23 cellular contexts compared by ENCODE assay signal in genomic region chrX:139825618-139826017, GRCh38.
A peak's percentile ranks its signal among the peaks of the same experiment; 100 is the strongest.
DNase-seq lines count a peak whose midpoint lies in the region; ATAC-seq and TF ChIP-seq lines count a peak whose summit lies in the region.
"Had no signal": no experiment of that assay in that cellular context is flagged by ENCODE, and none has a peak within 500 bp of the region (broad histone marks: within the 10 kb centered on the region; RNA-seq: fewer than 3 reads in every experiment).

No MANE protein-coding gene starts in this region.

- H3K4me1 ChIP-seq in SJSA1 (replicated peaks), result peaks cover 46% of the 10 kb centered on the region
- peaks cover 39% of the 10 kb centered on the region for H3K4me1 ChIP-seq in osteoblast (ENCODE audit: insufficient read depth, low read length)
- H3K4me1 ChIP-seq in body of pancreas, result peaks cover 19% of the 10 kb centered on the region
- H3K4me1 ChIP-seq: testis, uterus had no signal

- H3K4me2 ChIP-seq in osteoblast (ENCODE audit: insufficient read depth, low read length), result peak overlapping the region; percentile 50
- H3K4me2 ChIP-seq: KMS-11 had no signal

- no peaks in the 10 kb centered on the region for H3K27me3 Mint-ChIP-seq in HFFc6 (ENCODE audit: insufficient read depth)
- no peaks in the 10 kb centered on the region for H3K27me3 Mint-ChIP-seq in activated T-cell treated with anti-CD3 and anti-CD28 coated beads, Interleukin-2, amount 50 U/mL, for 4 hours (ENCODE audit: low read depth)
- no peaks in the 10 kb centered on the region for H3K27me3 Mint-ChIP-seq in naive thymus-derived CD8-positive, alpha-beta T cell
- H3K27me3 Mint-ChIP-seq: activated CD8-positive, alpha-beta T cell treated with anti-CD3 and anti-CD28 coated beads for 36 hours; activated naive CD8-positive, alpha-beta T cell treated with anti-CD3 and anti-CD28 coated beads, Interleukin-2, amount 50 U/mL, for 24 hours had no signal

- ATAC-seq in GM18505 (IDR thresholded peaks at IDR 0.05; ENCODE audit: unreplicated experiment) (peak; percentile 39), body of pancreas (no peak)
- no peak for ATAC-seq in activated T-cell treated with anti-CD3 and anti-CD28 coated beads, Interleukin-2, amount 50 U/mL, for 4 hours
- no peak for ATAC-seq in naive thymus-derived CD8-positive, alpha-beta T cell
- ATAC-seq: activated CD8-positive, alpha-beta T cell treated with anti-CD3 and anti-CD28 coated beads for 36 hours; activated naive CD8-positive, alpha-beta T cell treated with anti-CD3 and anti-CD28 coated beads, Interleukin-2, amount 50 U/mL, for 24 hours; foreskin keratinocyte; psoas muscle had no signal

- H3K4me3 Mint-ChIP-seq in HFFc6, result no peak overlapping the region; the same call in 1 of the 2 replicates
- no peak overlapping the region for H3K4me3 Mint-ChIP-seq in activated T-cell treated with anti-CD3 and anti-CD28 coated beads, Interleukin-2, amount 50 U/mL, for 4 hours
- no peak overlapping the region for H3K4me3 Mint-ChIP-seq in naive thymus-derived CD8-positive, alpha-beta T cell
- H3K4me3 Mint-ChIP-seq: activated CD8-positive, alpha-beta T cell treated with anti-CD3 and anti-CD28 coated beads for 36 hours; activated naive CD8-positive, alpha-beta T cell treated with anti-CD3 and anti-CD28 coated beads, Interleukin-2, amount 50 U/mL, for 24 hours had no signal

- peaks cover 58% of the 10 kb centered on the region for H3K4me1 Mint-ChIP-seq in HFFc6 (ENCODE audit: low read depth)
- peaks cover 5% of the 10 kb centered on the region for H3K4me1 Mint-ChIP-seq in activated T-cell treated with anti-CD3 and anti-CD28 coated beads, Interleukin-2, amount 50 U/mL, for 4 hours (ENCODE audit: low read depth)
- H3K4me1 Mint-ChIP-seq in naive thymus-derived CD8-positive, alpha-beta T cell, result peaks cover 3 to 18% (median 10%) of the 10 kb centered on the region in 4 donors

- POLR2A ChIA-PET in naive thymus-derived CD8-positive, alpha-beta T cell (lab: Charles Lee), result interaction anchor here (0.8 kb wide), 1 partner anchor 9 kb away, joined by 3 read pairs; no protein-coding TSS in a partner anchor

- no peak for TF ChIP-seq POLR2A in GM18505 (IDR thresholded peaks at IDR 0.05; ENCODE audit: borderline replicate concordance, extremely low read depth, insufficient read depth, insufficient read length)
- no peak for TF ChIP-seq POLR2A in body of pancreas (IDR thresholded peaks at IDR 0.05)

- DNase-seq in HFFc6 (no peak), SJSA1 (ENCODE audit: low read depth in 1 of 2, low spot score in 2 of 2) (no peak), osteoblast (ENCODE audit: insufficient read length, low spot score, missing footprints) (no peak), body of pancreas (no peak)
- DNase-seq in activated T-cell treated with anti-CD3 and anti-CD28 coated beads, Interleukin-2, amount 50 U/mL, for 4 hours, result no peak
- DNase-seq in naive thymus-derived CD8-positive, alpha-beta T cell, result no peak
- DNase-seq: activated CD4-positive, alpha-beta T cell treated with anti-CD3 and anti-CD28 coated beads for 1 hour; activated CD8-positive, alpha-beta T cell treated with anti-CD3 and anti-CD28 coated beads for 36 hours; activated gamma-delta T cell; activated naive CD8-positive, alpha-beta T cell treated with anti-CD3 and anti-CD28 coated beads, Interleukin-2, amount 50 U/mL, for 24 hours; activated T-cell treated with anti-CD3 and anti-CD28 coated beads for 4 hours; foreskin keratinocyte; GOT3; NCI-H1694 treated with DMSO at 0.1 percent for 48 hours; NCI-H2171 treated with DMSO at 0.1 percent for 48 hours; NCI-H69; psoas muscle; stimulated activated CD4-positive, alpha-beta T cell treated with anti-CD3 and anti-CD28 coated beads, Interleukin-1b, Interleukin-23, amount 100 ng/mL, for 48 hours; testis; uterus had no signal

- no peaks in the 10 kb centered on the region for H3K9me3 Mint-ChIP-seq in HFFc6
- no peaks in the 10 kb centered on the region for H3K9me3 Mint-ChIP-seq in activated T-cell treated with anti-CD3 and anti-CD28 coated beads, Interleukin-2, amount 50 U/mL, for 4 hours
- H3K9me3 Mint-ChIP-seq in naive thymus-derived CD8-positive, alpha-beta T cell, result no peaks in the 10 kb centered on the region
- H3K9me3 Mint-ChIP-seq: activated CD8-positive, alpha-beta T cell treated with anti-CD3 and anti-CD28 coated beads for 36 hours; activated naive CD8-positive, alpha-beta T cell treated with anti-CD3 and anti-CD28 coated beads, Interleukin-2, amount 50 U/mL, for 24 hours had no signal

- TF ChIP-seq CTCF in HFFc6 (IDR thresholded peaks at IDR 0.05) (no peak), osteoblast (IDR thresholded peaks at IDR 0.05; ENCODE audit: extremely low read depth, low read depth, low read length) (no peak), body of pancreas (IDR thresholded peaks at IDR 0.05) (no peak)

- H3K79me2 ChIP-seq in osteoblast (ENCODE audit: insufficient read depth, low read length), result peaks cover 29% of the 10 kb centered on the region

- H3K36me3 ChIP-seq in SJSA1, result no peaks in the 10 kb centered on the region
- no peaks in the 10 kb centered on the region for H3K36me3 ChIP-seq in osteoblast (ENCODE audit: insufficient read depth, low read length)
- H3K36me3 ChIP-seq in body of pancreas (replicated peaks in 1 of 2; ENCODE audit: insufficient read depth in 1 of 2, low read depth in 2 of 2), result no peaks in the 10 kb centered on the region
- H3K36me3 ChIP-seq: uterus had no signal

- H3K9me3 ChIP-seq in SJSA1 (replicated peaks), result no peaks in the 10 kb centered on the region
- H3K9me3 ChIP-seq in osteoblast (ENCODE audit: low read depth, low read length), result no peaks in the 10 kb centered on the region
- no peaks in the 10 kb centered on the region for H3K9me3 ChIP-seq in body of pancreas
- H3K9me3 ChIP-seq: psoas muscle, testis, uterus had no signal

- H3K27me3 ChIP-seq in SJSA1 (replicated peaks) (no peaks in the 10 kb centered on the region), osteoblast (ENCODE audit: insufficient read depth, low read length) (no peaks in the 10 kb centered on the region), body of pancreas (no peaks in the 10 kb centered on the region)
- H3K27me3 ChIP-seq: foreskin keratinocyte, testis, uterus had no signal

- H2AFZ ChIP-seq in osteoblast (ENCODE audit: low read length), result no peak overlapping the region

- peak overlapping the region; percentile 69 for H3K27ac Mint-ChIP-seq in HFFc6
- H3K27ac Mint-ChIP-seq in naive thymus-derived CD8-positive, alpha-beta T cell, result peak overlapping the region in 1 of 10 donors; percentile 13
- H3K27ac Mint-ChIP-seq: activated CD8-positive, alpha-beta T cell treated with anti-CD3 and anti-CD28 coated beads for 36 hours; activated naive CD8-positive, alpha-beta T cell treated with anti-CD3 and anti-CD28 coated beads, Interleukin-2, amount 50 U/mL, for 24 hours had no signal

- WGBS in body of pancreas, 2 donors, result 79 to 94% methylated on average over 3 of the region's 3 CpGs

- H4K20me1 ChIP-seq in osteoblast (ENCODE audit: insufficient read depth, low read length), result no peaks in the 10 kb centered on the region

- intact Hi-C loops in body of pancreas (cut with DNase I), result no loop called here

- H3K27ac ChIP-seq in SJSA1 (peak overlapping the region; percentile 76), osteoblast (ENCODE audit: low read depth, low read length) (peak overlapping the region; percentile 63), body of pancreas (no peak overlapping the region)
- H3K27ac ChIP-seq: foreskin keratinocyte, KMS-11, psoas muscle, skin epidermis, testis, uterus had no signal

- H3K4me3 ChIP-seq in SJSA1, result no peak overlapping the region
- H3K4me3 ChIP-seq in osteoblast (ENCODE audit: insufficient read depth, low read length), result no peak overlapping the region
- no peak overlapping the region for H3K4me3 ChIP-seq in body of pancreas
- H3K4me3 ChIP-seq: psoas muscle, skin epidermis, testis, uterus had no signal

- H3K36me3 Mint-ChIP-seq in HFFc6 (ENCODE audit: low read depth), result no peaks in the 10 kb centered on the region
- H3K36me3 Mint-ChIP-seq in activated T-cell treated with anti-CD3 and anti-CD28 coated beads, Interleukin-2, amount 50 U/mL, for 4 hours (ENCODE audit: insufficient read depth), result peaks cover 6% of the 10 kb centered on the region
- H3K36me3 Mint-ChIP-seq in naive thymus-derived CD8-positive, alpha-beta T cell, result peaks cover 0 to 30% (median 24%) of the 10 kb centered on the region in 3 donors

Comparison
In these comparisons a context has a peak if more than half of its experiments do, and no peak if none do; other contexts are left out.
1. H3K27ac ChIP-seq: peak in SJSA1 (single experiment) and osteoblast (single experiment); none in body of pancreas (0 of 4).